8 cellular contexts compared by ENCODE assay signal in the genomic region with DNA sequence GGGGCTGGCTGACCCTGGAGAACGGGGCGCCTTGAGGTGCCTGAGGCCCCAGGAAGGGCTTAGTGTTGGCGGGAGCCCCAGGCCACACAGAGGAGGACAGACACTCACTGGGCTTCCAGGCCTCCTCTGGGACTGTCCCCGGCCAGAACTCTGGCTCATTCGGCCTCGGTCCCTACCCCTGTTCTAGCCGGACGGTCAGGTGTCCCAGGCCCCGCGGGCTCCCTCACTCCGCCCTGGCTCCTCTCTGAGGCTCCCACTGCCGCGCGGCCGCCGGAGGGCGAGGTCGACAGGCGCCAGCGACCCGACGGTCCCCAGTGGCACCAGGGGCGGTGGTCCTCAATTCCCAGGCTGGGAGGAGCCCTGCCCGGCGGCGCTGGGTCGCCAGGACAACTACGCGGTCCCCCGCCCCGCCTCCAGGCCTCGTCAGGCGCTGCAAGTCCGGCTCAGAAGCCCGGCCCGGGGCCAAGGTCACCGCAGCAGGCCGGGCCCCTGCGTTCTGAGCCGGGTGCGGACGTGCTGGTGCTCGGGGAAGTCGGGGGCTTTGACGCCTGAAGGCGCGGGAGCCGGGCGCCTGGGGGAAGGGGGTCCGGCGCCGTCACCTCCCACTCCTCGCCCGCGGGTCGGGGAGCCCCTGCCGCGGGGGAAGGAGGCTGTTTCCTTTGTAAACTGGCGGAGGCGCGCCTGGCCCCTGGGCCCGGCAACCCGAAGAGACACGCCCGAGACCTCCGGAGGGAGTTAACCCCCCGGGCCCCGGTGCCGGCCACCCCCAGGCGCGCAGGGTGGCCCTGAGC. TPM values are rescaled to one million over a fixed set of nuclear protein-coding genes. Genes with fewer than 3 reads are reported as not detected.
DNase-seq lines count a peak whose midpoint lies in the region; ATAC-seq, FAIRE-seq and TF ChIP-seq lines count a peak whose summit lies in the region.

No MANE protein-coding gene starts in this region.

- 8 to 12% (median 10%) methylated on average over 46 to 71 of the region's 71 CpGs for WGBS in adipose tissue, 3 donors

- H3K27ac Mint-ChIP-seq in CD8-positive, alpha-beta T cell = no peak overlapping the region

- peak overlapping the region; percentile 27 for H3K27ac ChIP-seq in CD8-positive, alpha-beta T cell (ENCODE audit: low read depth, low read length)
- peak overlapping the region; percentile 58 for H3K27ac ChIP-seq in adipose tissue (ENCODE audit: low read depth, low read length)
- peak overlapping the region; percentile 78 to 99 (median 91) for H3K27ac ChIP-seq in skin epidermis

- ATAC-seq in CD8-positive, alpha-beta T cell = no peak
- ATAC-seq in HG02885 (IDR thresholded peaks at IDR 0.05; ENCODE audit: poor library complexity, unreplicated experiment) (peak; percentile 9), GM18858 (IDR thresholded peaks at IDR 0.05; ENCODE audit: unreplicated experiment) (no peak)

- FAIRE-seq in frontal cortex (lab: Jason Lieb, UNC) = no peak

- H3K9me3 ChIP-seq in CD8-positive, alpha-beta T cell (ENCODE audit: low read length) = no peaks in the 10 kb centered on the region
- H3K9me3 ChIP-seq in iPS-15b (ENCODE audit: control insufficient read depth, insufficient read depth, low read length) = no peaks in the 10 kb centered on the region

- intact Hi-C loops in CD8-positive, alpha-beta T cell (cut with DNase I, micrococcal nuclease) = loop anchor here in 1 of 2 experiments (1.0 to 2.0 kb wide), 4 partner anchors 57 to 143 kb away; a partner anchor contains a TSS

- CTCF ChIA-PET in CD8-positive, alpha-beta T cell (lab: Charles Lee) = no interaction called here

- no peak for TF ChIP-seq CTCF in CD8-positive, alpha-beta T cell (IDR thresholded peaks at IDR 0.05)

- H3K36me3 ChIP-seq in CD8-positive, alpha-beta T cell (ENCODE audit: insufficient read depth, low read length) = no peaks in the 10 kb centered on the region
- H3K36me3 ChIP-seq in iPS-15b (ENCODE audit: control insufficient read depth, insufficient read depth, low read length) = no peaks in the 10 kb centered on the region

- H3K4me3 Mint-ChIP-seq in CD8-positive, alpha-beta T cell = peak overlapping the region; percentile 61

- H3K9ac ChIP-seq in iPS-15b (ENCODE audit: low read depth, low read length) = no peak overlapping the region

- POLR2A ChIA-PET in CD8-positive, alpha-beta T cell (lab: Charles Lee) = no interaction called here

- H3K36me3 Mint-ChIP-seq in CD8-positive, alpha-beta T cell = peaks cover 3% of the 10 kb centered on the region

- peak in 5 of 7 experiments; percentile 28 to 61 (median 57) for DNase-seq in CD8-positive, alpha-beta T cell
- no peak for DNase-seq in frontal cortex (ENCODE audit: low spot score in 2 of 2)
- no peak for DNase-seq in NOMO-1 (lab: John Stamatoyannopoulos, UW; ENCODE audit: unreplicated experiment in 2 of 2)

- no peaks in the 10 kb centered on the region for H3K27me3 Mint-ChIP-seq in CD8-positive, alpha-beta T cell (ENCODE audit: low read depth)

- no peaks in the 10 kb centered on the region for H3K27me3 ChIP-seq in CD8-positive, alpha-beta T cell (ENCODE audit: insufficient read depth, low read length)
- H3K27me3 ChIP-seq in iPS-15b (ENCODE audit: control insufficient read depth, insufficient read depth, low read length) = no peaks in the 10 kb centered on the region

- H3K4me3 ChIP-seq in CD8-positive, alpha-beta T cell (ENCODE audit: low read depth, low read length) = peak overlapping the region; percentile 30
- H3K4me3 ChIP-seq in iPS-15b (ENCODE audit: low read depth, low read length) (peak overlapping the region; percentile 22), skin epidermis (peak overlapping the region; percentile 37 to 97 (median 63))

- peaks cover 22% of the 10 kb centered on the region for H3K4me1 Mint-ChIP-seq in CD8-positive, alpha-beta T cell (ENCODE audit: low read depth)

- H3K9me3 Mint-ChIP-seq in CD8-positive, alpha-beta T cell = no peaks in the 10 kb centered on the region

- peaks cover 12% of the 10 kb centered on the region for H3K4me1 ChIP-seq in CD8-positive, alpha-beta T cell (ENCODE audit: insufficient read depth, low read length)
- no peaks in the 10 kb centered on the region for H3K4me1 ChIP-seq in iPS-15b (ENCODE audit: control insufficient read depth, insufficient read depth, low read length)

RNA-seq across cellular contexts. Expression of a gene that starts 1.1 kb away (rescaled TPM):
- 10 to 100 TPM; 25.6 to 27.1 TPM for total RNA-seq in CD8-positive, alpha-beta T cell
- polyA plus RNA-seq in adipose tissue = 10 to 100 TPM in 2 of 3 donors, 1 to 10 TPM in 1; 9.2 to 33.1 (median 17.2) TPM
- 9.4 TPM for total RNA-seq in frontal cortex

Comparison
In these comparisons a context has a peak if more than half of its experiments do, and no peak if none do; other contexts are left out.
1. DNase-seq: peak in CD8-positive, alpha-beta T cell (5 of 7); none in frontal cortex (0 of 2) and NOMO-1 (0 of 2).
2. H3K27ac ChIP-seq: peak in every context shown above with its lines; median percentile 91 in skin epidermis; 58 in adipose tissue; 27 in CD8-positive, alpha-beta T cell.
3. Peak in every context shown above with its lines, with median percentiles within 50 percentile points of each other: H3K4me3 ChIP-seq.